In genomic region chr19:33771308-33772101, GRCh38 we compare ENCODE assay signal across 8 cellular contexts. TPM values are rescaled to one million over a fixed set of nuclear protein-coding genes. Genes with fewer than 3 reads are reported as not detected.
A peak's percentile ranks its signal among the peaks of the same experiment; 100 is the strongest.
DNase-seq lines count a peak whose midpoint lies in the region; ATAC-seq and TF ChIP-seq lines count a peak whose summit lies in the region.

No MANE protein-coding gene starts in this region.

- TF ChIP-seq POLR2A in lower leg skin (IDR thresholded peaks at IDR 0.05), result no peak

- no peaks in the 10 kb centered on the region for H3K9me3 ChIP-seq in colonic mucosa

- intact Hi-C loops in colonic mucosa (cut with DNase I), result loop anchor here (2.0 to 5.0 kb wide), 2 partner anchors 341 to 534 kb away; no protein-coding TSS in a partner anchor
- intact Hi-C loops in lower leg skin (cut with DNase I; ENCODE audit: low total_unique reads), result loop anchor here (10.0 kb wide), 1 partner anchor 943 kb away; no protein-coding TSS in a partner anchor

- WGBS in lower leg skin, 2 donors, result 27 to 31% methylated on average over 20 of the region's 20 CpGs

- H3K4me3 ChIP-seq in colonic mucosa, result no peak overlapping the region
- H3K4me3 ChIP-seq in lower leg skin (ENCODE audit: low read depth, poor library complexity, severe bottlenecking), result no peak overlapping the region

- peaks cover 11% of the 10 kb centered on the region for H3K27me3 Mint-ChIP-seq in HFFc6 (ENCODE audit: insufficient read depth)

- no peak for ATAC-seq in HG03025 (IDR thresholded peaks at IDR 0.05; ENCODE audit: low FRiP score, unreplicated experiment)

- H3K9ac ChIP-seq in colonic mucosa (ENCODE audit: low read depth in 2 of 2, low read length in 2 of 2), result no peak overlapping the region

- no peaks in the 10 kb centered on the region for H3K36me3 ChIP-seq in colonic mucosa

- H3K9me3 Mint-ChIP-seq in HFFc6, result no peaks in the 10 kb centered on the region

- no peaks in the 10 kb centered on the region for H3K27me3 ChIP-seq in colonic mucosa

- no peak overlapping the region for H3K4me3 Mint-ChIP-seq in HFFc6

- no peaks in the 10 kb centered on the region for H3K4me1 Mint-ChIP-seq in HFFc6 (ENCODE audit: low read depth)

- DNase-seq in CMK (ENCODE audit: low read depth), result peak; percentile 34
- DNase-seq in HFFc6, result peak; percentile 32
- DNase-seq in NCI-H510A treated with DMSO at 0.1 percent for 48 hours (lab: John Stamatoyannopoulos, UW), result peak; percentile 58
- DNase-seq in activated CD4-positive, alpha-beta T cell treated with anti-CD3 and anti-CD28 coated beads for 48 hours, result peak; percentile 82
- DNase-seq in colonic mucosa, result peak; percentile 75
- peak; percentile 39 to 94 for DNase-seq in lower leg skin (ENCODE audit: low spot score in 2 of 2)
- peak; percentile 34 for DNase-seq in stimulated activated CD8-positive, alpha-beta memory T cell treated with anti-CD3 and anti-CD28 coated beads, Interleukin-12 subunit alpha, Interleukin-12 subunit beta, amount 100 ng/mL, for 1 hour (ENCODE audit: low read depth)

- H3K36me3 Mint-ChIP-seq in HFFc6 (ENCODE audit: low read depth), result no peaks in the 10 kb centered on the region

- TF ChIP-seq CTCF in HFFc6 (IDR thresholded peaks at IDR 0.05), result peak; percentile 96
- peak; percentile 72 for TF ChIP-seq CTCF in colonic mucosa (IDR thresholded peaks at IDR 0.05)
- peak in 1 of 3 donors; percentile 25 for TF ChIP-seq CTCF in lower leg skin (IDR thresholded peaks at IDR 0.05)

- H3K27ac Mint-ChIP-seq in HFFc6, result no peak overlapping the region

- no peak overlapping the region for H3K27ac ChIP-seq in colonic mucosa

- H3K4me1 ChIP-seq in colonic mucosa, result no peaks in the 10 kb centered on the region

RNA-seq across cellular contexts. Expression of gene KCTD15, which starts 25.2 kb away (rescaled TPM):
- total RNA-seq in HFFc6 (2021; fragmentation: NEBNext Ultra II Directional; extraction: Animal tissue kit (Norgen Biotek cat#: 25700)), result 10 to 100 TPM in 1 of 6 experiments, 1 to 10 TPM in 5; 5.9 to 11.7 (median 7.1) TPM
- total RNA-seq in colonic mucosa (10 to 100 TPM; 13.8 to 14.0 TPM), lower leg skin (100 to 1,000 TPM; 140 to 190 (median 164) TPM)

Comparison
In these comparisons a context has a peak if more than half of its experiments do, and no peak if none do; other contexts are left out.
1. DNase-seq: peak in every context shown above with its lines; median percentile 82 in activated CD4-positive, alpha-beta T cell treated with anti-CD3 and anti-CD28 coated beads for 48 hours; 75 in colonic mucosa; 66 in lower leg skin; 58 in NCI-H510A treated with DMSO at 0.1 percent for 48 hours; 34 in CMK; 34 in stimulated activated CD8-positive, alpha-beta memory T cell treated with anti-CD3 and anti-CD28 coated beads, Interleukin-12 subunit alpha, Interleukin-12 subunit beta, amount 100 ng/mL, for 1 hour; 32 in HFFc6.
2. RNA of gene KCTD15, which starts 25.2 kb away (total RNA-seq): 140 to 190 TPM in lower leg skin; 13.8 to 14.0 TPM in colonic mucosa and 5.9 to 11.7 TPM in HFFc6; every median in the first group is over 4 times any median in the second.